ENCODE assay signal across 8 cellular contexts in genomic region chr16:71426069-71426879, GRCh38. TPM values are rescaled to one million over a fixed set of nuclear protein-coding genes. Genes with fewer than 3 reads are reported as not detected.
DNase-seq lines count a peak whose midpoint lies in the region; ATAC-seq and TF ChIP-seq lines count a peak whose summit lies in the region.

No MANE protein-coding gene starts in this region.

- H3K4me3 Mint-ChIP-seq in osteocyte (ENCODE audit: unreplicated experiment): peak overlapping the region; percentile 57

- H3K27ac Mint-ChIP-seq in osteocyte (ENCODE audit: unreplicated experiment): no peak overlapping the region

- H3K4me1 Mint-ChIP-seq in osteocyte (ENCODE audit: unreplicated experiment): peaks cover 3% of the 10 kb centered on the region

- TF ChIP-seq CTCF in osteocyte (IDR thresholded peaks at IDR 0.05): no peak

- peaks cover 22% of the 10 kb centered on the region for H3K27me3 Mint-ChIP-seq in osteocyte (ENCODE audit: unreplicated experiment)

- ATAC-seq in HG03103 (IDR thresholded peaks at IDR 0.05; ENCODE audit: low read depth, unreplicated experiment): peak; percentile 64
- ATAC-seq in esophagus mucosa: peak; percentile 68
- ATAC-seq in HG03469 (IDR thresholded peaks at IDR 0.05; ENCODE audit: unreplicated experiment): no peak

- no peaks in the 10 kb centered on the region for H3K36me3 Mint-ChIP-seq in osteocyte (ENCODE audit: unreplicated experiment)

- peak; percentile 81 for DNase-seq in activated CD8-positive, alpha-beta memory T cell treated with anti-CD3 and anti-CD28 coated beads for 24 hours
- DNase-seq in activated CD8-positive, alpha-beta memory T cell treated with anti-CD3 and anti-CD28 coated beads, Interleukin-2, amount 50 U/mL, for 4 hours: no peak
- peak; percentile 71 for DNase-seq in SK-N-DZ (ENCODE audit: low spot score)
- DNase-seq in osteocyte (ENCODE audit: extremely low spot score, unreplicated experiment): no peak
- DNase-seq in superior temporal gyrus (ENCODE audit: extremely low spot score): no peak

- H3K9me3 Mint-ChIP-seq in osteocyte (ENCODE audit: unreplicated experiment): peaks cover 7% of the 10 kb centered on the region

RNA-seq across cellular contexts. Expression of gene TLE7, which starts 15.6 kb away (rescaled TPM):
- polyA plus RNA-seq in SK-N-DZ (2014; cell fraction: cytosol; rRNA removed): 0.16 TPM in 1 of 2 replicates, not detected in the other
- 0.85 TPM in 1 of 2 replicates, not detected in the other for polyA plus RNA-seq in SK-N-DZ (2014; cell fraction: nucleus; rRNA removed)
- total RNA-seq in esophagus mucosa (not detected), osteocyte (not detected in 2 replicates)

RNA-seq across cellular contexts. Expression of gene ZNF23, which starts 35.8 kb away (rescaled TPM):
- 9.0 and 12.2 TPM in 2 replicates for polyA plus RNA-seq in SK-N-DZ (2014; cell fraction: cytosol; rRNA removed)
- 13.6 and 19.9 TPM in 2 replicates for polyA plus RNA-seq in SK-N-DZ (2014; cell fraction: nucleus; rRNA removed)
- 3.9 TPM for total RNA-seq in esophagus mucosa
- total RNA-seq in osteocyte: 7.6 and 10.5 TPM in 2 replicates

Comparison
In these comparisons a context has a peak if more than half of its experiments do, and no peak if none do; other contexts are left out.
1. DNase-seq: peak in activated CD8-positive, alpha-beta memory T cell treated with anti-CD3 and anti-CD28 coated beads for 24 hours (single experiment) and SK-N-DZ (single experiment); none in activated CD8-positive, alpha-beta memory T cell treated with anti-CD3 and anti-CD28 coated beads, Interleukin-2, amount 50 U/mL, for 4 hours (single experiment), osteocyte (single experiment) and superior temporal gyrus (single experiment).